1 cellular context compared by ENCODE assay signal in genomic region chr14:104135904-104136471, GRCh38.
TF ChIP-seq lines count a peak whose summit lies in the region.

No MANE protein-coding gene starts in this region.

TF ChIP-seq in WTC11, 78 proteins besides CTCF, POLR2A, EP300 and RAD21 (continued from another document):
- TF ChIP-seq HMGXB4 (CRISPR knock-in tag; IDR thresholded peaks at IDR 0.05) = no peak
- no peak for TF ChIP-seq AFF4 (CRISPR knock-in tag; IDR thresholded peaks at IDR 0.05; ENCODE audit: borderline replicate concordance)
- TF ChIP-seq TCF7 (CRISPR knock-in tag; IDR thresholded peaks at IDR 0.05; ENCODE audit: low read depth) = no peak
